In the genomic region with DNA sequence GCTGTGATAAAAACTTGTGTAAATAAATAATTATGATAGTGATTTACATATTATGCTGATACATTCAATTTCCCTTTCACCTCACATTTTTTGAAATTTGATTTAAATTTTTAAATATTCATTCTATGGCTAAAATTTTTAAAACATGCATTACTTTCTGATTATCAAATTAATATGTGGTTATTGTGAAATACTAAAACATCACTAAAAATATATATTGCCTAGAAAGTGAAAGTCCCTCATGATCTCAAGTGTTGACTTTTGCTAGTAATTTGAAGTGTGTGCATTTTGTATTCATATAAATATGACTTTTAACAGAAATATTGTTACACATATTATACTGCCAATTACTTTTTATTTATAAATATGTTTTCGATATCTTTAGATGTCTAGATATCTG, we compare ENCODE assay signal across 37 cellular contexts. TPM values are rescaled to one million over a fixed set of nuclear protein-coding genes. Genes with fewer than 3 reads are reported as not detected.
"Had no signal": no experiment of that assay in that cellular context is flagged by ENCODE, and none has a peak within 500 bp of the region (broad histone marks: within the 10 kb centered on the region; RNA-seq: fewer than 3 reads in every experiment).

No MANE protein-coding gene starts in this region.

- H3K4me1 ChIP-seq: left lung, lower lobe of right lung, neural progenitor cell, right atrium auricular region, right lobe of liver, vagina had no signal

- H3K27ac Mint-ChIP-seq: mesothelial cell of epicardium; natural killer cell; neural progenitor cell; progenitor cell of endocrine pancreas; stimulated activated memory B cell treated with anti-CD40 and anti-IgM and Interleukin-4, amounts not matched to agents 10 μg/mL and 1 μg/mL and 100 μg/mL, for 72 hours; stimulated activated naive CD8-positive, alpha-beta T cell treated with anti-CD3 and anti-CD28 coated beads, Interleukin-15, amount 100 ng/mL, for 72 hours; type B pancreatic cell had no signal

- H3K36me3 Mint-ChIP-seq: mesothelial cell of epicardium; naive B cell; natural killer cell; neural progenitor cell; stimulated activated memory B cell treated with anti-CD40 and anti-IgM and Interleukin-4, amounts not matched to agents 10 μg/mL and 1 μg/mL and 100 μg/mL, for 72 hours; type B pancreatic cell had no signal

- H3K4me2 ChIP-seq: neural progenitor cell, smooth muscle cell had no signal

- DNase-seq: hippocampal formation; left colon; left lung; lower lobe of right lung; mammary epithelial cell; mesenchymal stem cell; naive B cell; natural killer cell; nephron progenitor cell; ovary; right lobe of liver; stimulated activated CD4-positive, alpha-beta T cell treated with anti-CD3 and anti-CD28 coated beads, Interleukin-1b, Interleukin-23, amount 100 ng/mL, for 48 hours; stimulated activated CD4-positive, alpha-beta T cell treated with anti-CD3 and anti-CD28 coated beads, Interleukin-2, amount 100 ng/mL, for 48 hours; stimulated activated CD4-positive, alpha-beta T cell treated with anti-CD3 and anti-CD28 coated beads, Interleukin-4, amount 100 ng/mL, for 4 hours; stimulated activated CD8-positive, alpha-beta memory T cell treated with anti-CD3 and anti-CD28 coated beads, Interleukin-4, amount 100 ng/mL, for 48 hours; stimulated activated naive CD4-positive, alpha-beta T cell treated with Interleukin-2 at 50 U/mL for 16 hours; stimulated activated naive CD8-positive, alpha-beta T cell treated with anti-CD3 and anti-CD28 coated beads, Interleukin-15, amount 100 ng/mL, for 72 hours; substantia nigra had no signal

- H3K36me3 ChIP-seq: left lung, lower lobe of right lung, neural progenitor cell, ovary, right atrium auricular region, right lobe of liver, tibial nerve, vagina had no signal

- H3K4me3 ChIP-seq: left lung, lower lobe of right lung, neural progenitor cell, ovary, right atrium auricular region, right lobe of liver, smooth muscle cell, tibial nerve, vagina had no signal

- H3K4me1 Mint-ChIP-seq: naive B cell; natural killer cell; nephron progenitor cell; stimulated activated memory B cell treated with anti-CD40 and anti-IgM and Interleukin-4, amounts not matched to agents 10 μg/mL and 1 μg/mL and 100 μg/mL, for 72 hours; stimulated activated naive CD8-positive, alpha-beta T cell treated with anti-CD3 and anti-CD28 coated beads, Interleukin-15, amount 100 ng/mL, for 72 hours had no signal

- H3K9me3 Mint-ChIP-seq: mesothelial cell of epicardium; naive B cell; natural killer cell; nephron progenitor cell; stimulated activated memory B cell treated with anti-CD40 and anti-IgM and Interleukin-4, amounts not matched to agents 10 μg/mL and 1 μg/mL and 100 μg/mL, for 72 hours; stimulated activated naive CD8-positive, alpha-beta T cell treated with anti-CD3 and anti-CD28 coated beads, Interleukin-15, amount 100 ng/mL, for 72 hours; type B pancreatic cell had no signal

- H3K27ac ChIP-seq: left lung, lower lobe of right lung, neural progenitor cell, ovary, right atrium auricular region, right lobe of liver, tibial nerve, vagina had no signal

- H3K4me3 Mint-ChIP-seq: mesothelial cell of epicardium; naive B cell; natural killer cell; nephron progenitor cell; neural progenitor cell; stimulated activated memory B cell treated with anti-CD40 and anti-IgM and Interleukin-4, amounts not matched to agents 10 μg/mL and 1 μg/mL and 100 μg/mL, for 72 hours; stimulated activated naive CD8-positive, alpha-beta T cell treated with anti-CD3 and anti-CD28 coated beads, Interleukin-15, amount 100 ng/mL, for 72 hours; type B pancreatic cell had no signal

- FAIRE-seq: keratinocyte had no signal

- H3K9me3 ChIP-seq: left lung, lower lobe of right lung, ovary, right atrium auricular region, right lobe of liver, tibial nerve, vagina had no signal

- H3K27me3 ChIP-seq: left lung, neural progenitor cell, ovary, right atrium auricular region, right lobe of liver, tibial nerve, vagina had no signal

- ATAC-seq: left colon; left lung; lower lobe of right lung; natural killer cell; right lobe of liver; stimulated activated memory B cell treated with anti-CD40 and anti-IgM and Interleukin-4, amounts not matched to agents 10 μg/mL and 1 μg/mL and 100 μg/mL, for 72 hours; stimulated activated naive CD8-positive, alpha-beta T cell treated with anti-CD3 and anti-CD28 coated beads, Interleukin-15, amount 100 ng/mL, for 72 hours had no signal

- H3K9ac ChIP-seq: neural progenitor cell had no signal

- H2AFZ ChIP-seq: neural progenitor cell had no signal

- H3K27me3 Mint-ChIP-seq: progenitor cell of endocrine pancreas; stimulated activated memory B cell treated with anti-CD40 and anti-IgM and Interleukin-4, amounts not matched to agents 10 μg/mL and 1 μg/mL and 100 μg/mL, for 72 hours; stimulated activated naive CD8-positive, alpha-beta T cell treated with anti-CD3 and anti-CD28 coated beads, Interleukin-15, amount 100 ng/mL, for 72 hours had no signal

RNA-seq across cellular contexts. Expression of a gene that starts 3.1 kb away (rescaled TPM):
- total RNA-seq: left colon, left lung, liver, lower lobe of right lung, mammary epithelial cell, mesothelial cell of epicardium, mononuclear cell, natural killer cell, omental fat pad, ovary, progenitor cell of endocrine pancreas, pulmonary artery endothelial cell, renal cortical epithelial cell, right atrium auricular region, right lobe of liver, skeletal muscle tissue, smooth muscle cell, temporal lobe, tibial nerve, urinary bladder, vagina had no signal
- polyA plus RNA-seq: keratinocyte, liver, mammary epithelial cell, ovary, smooth muscle cell, thymus, urinary bladder had no signal
